8 cellular contexts compared by ENCODE assay signal in genomic region chrX:13473666-13474516, GRCh38.
DNase-seq lines count a peak whose midpoint lies in the region; ATAC-seq and TF ChIP-seq lines count a peak whose summit lies in the region.

No MANE protein-coding gene starts in this region.

- H3K4me1 ChIP-seq in Peyer's patch, result no peaks in the 10 kb centered on the region

- H3K27me3 ChIP-seq in Peyer's patch, result no peaks in the 10 kb centered on the region

- in situ Hi-C loops in ACHN (cut with HindIII; ENCODE audit: low pct_ligation_motif_present, low pct_unique_long_range_greater_than_20kb, low sequenced_read_pairs), result no loop called here

- H3K4me1 Mint-ChIP-seq in stimulated activated memory B cell treated with anti-CD40 and anti-IgM and Interleukin-4, amounts not matched to agents 10 μg/mL and 1 μg/mL and 100 μg/mL, for 72 hours, result peaks cover 35% of the 10 kb centered on the region

- H3K9me3 ChIP-seq in Peyer's patch, result no peaks in the 10 kb centered on the region

- peak; percentile 87 for ATAC-seq in GM21529 (IDR thresholded peaks at IDR 0.05; ENCODE audit: unreplicated experiment)
- peak; percentile 89 for ATAC-seq in stimulated activated memory B cell treated with anti-CD40 and anti-IgM and Interleukin-4, amounts not matched to agents 10 μg/mL and 1 μg/mL and 100 μg/mL, for 72 hours

- peak overlapping the region; percentile 45 to 77 (median 70) for H3K27ac ChIP-seq in Peyer's patch

- peak; percentile 72 for DNase-seq in GM12865 (ENCODE audit: low read depth)
- peak in 1 of 3 donors; percentile 34 for DNase-seq in Peyer's patch
- peak; percentile 33 for DNase-seq in fibroblast of pulmonary artery (ENCODE audit: low read depth)
- no peak for DNase-seq in HuH-7 (ENCODE audit: low spot score)
- no peak for DNase-seq in ACHN
- no peak for DNase-seq in GOT3 (lab: John Stamatoyannopoulos, UW)

- no peaks in the 10 kb centered on the region for H3K36me3 Mint-ChIP-seq in stimulated activated memory B cell treated with anti-CD40 and anti-IgM and Interleukin-4, amounts not matched to agents 10 μg/mL and 1 μg/mL and 100 μg/mL, for 72 hours

- H3K36me3 ChIP-seq in Peyer's patch, result no peaks in the 10 kb centered on the region

- H3K9me3 Mint-ChIP-seq in stimulated activated memory B cell treated with anti-CD40 and anti-IgM and Interleukin-4, amounts not matched to agents 10 μg/mL and 1 μg/mL and 100 μg/mL, for 72 hours, result peaks cover 5% of the 10 kb centered on the region

- H3K4me3 Mint-ChIP-seq in stimulated activated memory B cell treated with anti-CD40 and anti-IgM and Interleukin-4, amounts not matched to agents 10 μg/mL and 1 μg/mL and 100 μg/mL, for 72 hours, result peak overlapping the region; percentile 70

- H3K27ac Mint-ChIP-seq in stimulated activated memory B cell treated with anti-CD40 and anti-IgM and Interleukin-4, amounts not matched to agents 10 μg/mL and 1 μg/mL and 100 μg/mL, for 72 hours, result peak overlapping the region; percentile 97

- no peaks in the 10 kb centered on the region for H3K27me3 Mint-ChIP-seq in stimulated activated memory B cell treated with anti-CD40 and anti-IgM and Interleukin-4, amounts not matched to agents 10 μg/mL and 1 μg/mL and 100 μg/mL, for 72 hours

- peak overlapping the region; percentile 49 for H3K4me3 ChIP-seq in GM12865 (ENCODE audit: low read depth, low read length)
- no peak overlapping the region for H3K4me3 ChIP-seq in Peyer's patch
- no peak overlapping the region for H3K4me3 ChIP-seq in fibroblast of pulmonary artery (replicated peaks; ENCODE audit: low read depth, low read length)

- TF ChIP-seq POLR2A in Peyer's patch (IDR thresholded peaks at IDR 0.05), result no peak

- TF ChIP-seq CTCF in GM12865 (IDR thresholded peaks at IDR 0.05; ENCODE audit: insufficient read depth, low read depth, low read length, missing control alignments) (no peak), Peyer's patch (IDR thresholded peaks at IDR 0.05) (peak in 1 of 6 experiments; percentile 2), fibroblast of pulmonary artery (IDR thresholded peaks at IDR 0.05; ENCODE audit: low read length, missing control alignments) (no peak)

Comparison
In these comparisons a context has a peak if more than half of its experiments do, and no peak if none do; other contexts are left out.
1. DNase-seq: peak in GM12865 (single experiment) and fibroblast of pulmonary artery (single experiment); none in HuH-7 (single experiment), ACHN (single experiment) and GOT3 (single experiment).